12 cellular contexts compared by ENCODE assay signal in genomic region chr1:198534540-198535413, GRCh38. TPM values are rescaled to one million over a fixed set of nuclear protein-coding genes. Genes with fewer than 3 reads are reported as not detected.
DNase-seq lines count a peak whose midpoint lies in the region; ATAC-seq and TF ChIP-seq lines count a peak whose summit lies in the region.
"Had no signal": no experiment of that assay in that cellular context is flagged by ENCODE, and none has a peak within 500 bp of the region (broad histone marks: within the 10 kb centered on the region; RNA-seq: fewer than 3 reads in every experiment).

No MANE protein-coding gene starts in this region.

- peaks cover 38% of the 10 kb centered on the region for H3K4me1 Mint-ChIP-seq in T-helper 1 cell treated with Interleukin-12 subunit alpha and Interleukin-12 subunit beta and Interleukin-4 antibody, amounts not matched to agents 30 μg/mL and 1 μg/mL, for 36 hours (ENCODE audit: low read depth)
- H3K4me1 Mint-ChIP-seq in activated T-helper 2 cell treated with anti-CD3 and anti-CD28 coated beads, Interferon-gamma antibody, Interleukin-2, Interleukin-4, amounts not matched to agents 10 μg/mL and 5 μg/mL and 100 μg/mL, durations not matched to agents 14 hours and 24 hours and 36 hours (ENCODE audit: low read depth): peaks cover 41% of the 10 kb centered on the region
- peaks cover 39% of the 10 kb centered on the region for H3K4me1 Mint-ChIP-seq in osteocyte (ENCODE audit: unreplicated experiment)

- peak overlapping the region; percentile 56 for H3K4me3 Mint-ChIP-seq in T-helper 1 cell treated with Interleukin-12 subunit alpha and Interleukin-12 subunit beta and Interleukin-4 antibody, amounts not matched to agents 30 μg/mL and 1 μg/mL, for 36 hours
- H3K4me3 Mint-ChIP-seq in activated T-helper 2 cell treated with anti-CD3 and anti-CD28 coated beads, Interferon-gamma antibody, Interleukin-2, Interleukin-4, amounts not matched to agents 10 μg/mL and 5 μg/mL and 100 μg/mL, durations not matched to agents 14 hours and 24 hours and 36 hours (ENCODE audit: low read depth): no peak overlapping the region
- no peak overlapping the region for H3K4me3 Mint-ChIP-seq in osteocyte (ENCODE audit: unreplicated experiment)

- TF ChIP-seq POLR2A in lower leg skin (IDR thresholded peaks at IDR 0.05): no peak

- H3K27me3 Mint-ChIP-seq in T-helper 1 cell treated with Interleukin-12 subunit alpha and Interleukin-12 subunit beta and Interleukin-4 antibody, amounts not matched to agents 30 μg/mL and 1 μg/mL, for 36 hours (ENCODE audit: low read depth): no peaks in the 10 kb centered on the region
- H3K27me3 Mint-ChIP-seq in activated T-helper 2 cell treated with anti-CD3 and anti-CD28 coated beads, Interferon-gamma antibody, Interleukin-2, Interleukin-4, amounts not matched to agents 10 μg/mL and 5 μg/mL and 100 μg/mL, durations not matched to agents 14 hours and 24 hours and 36 hours (ENCODE audit: low read depth): no peaks in the 10 kb centered on the region
- no peaks in the 10 kb centered on the region for H3K27me3 Mint-ChIP-seq in osteocyte (ENCODE audit: unreplicated experiment)

- DNase-seq in T-helper 1 cell: no peak
- DNase-seq in NCI-H2081 (lab: John Stamatoyannopoulos, UW): peak; percentile 87 to 98
- DNase-seq in activated T-helper 2 cell treated with anti-CD3 and anti-CD28 coated beads, Interferon-gamma antibody, Interleukin-2, Interleukin-4, amounts not matched to agents 10 μg/mL and 5 μg/mL and 100 μg/mL, durations not matched to agents 14 hours and 24 hours and 36 hours (ENCODE audit: low spot score): no peak
- no peak for DNase-seq in osteocyte (ENCODE audit: extremely low spot score, unreplicated experiment)
- no peak for DNase-seq in HuH-7 (ENCODE audit: low spot score)
- no peak for DNase-seq in lower leg skin (ENCODE audit: low spot score in 2 of 2)
- DNase-seq: ACHN; central memory CD4-positive, alpha-beta T cell; NCI-H446; stimulated activated CD4-positive, alpha-beta T cell treated with anti-CD3 and anti-CD28 coated beads, Interleukin-15, amount 100 ng/mL, for 24 hours had no signal

- peak overlapping the region; percentile 57 for H3K27ac Mint-ChIP-seq in T-helper 1 cell treated with Interleukin-12 subunit alpha and Interleukin-12 subunit beta and Interleukin-4 antibody, amounts not matched to agents 30 μg/mL and 1 μg/mL, for 36 hours
- H3K27ac Mint-ChIP-seq in activated T-helper 2 cell treated with anti-CD3 and anti-CD28 coated beads, Interferon-gamma antibody, Interleukin-2, Interleukin-4, amounts not matched to agents 10 μg/mL and 5 μg/mL and 100 μg/mL, durations not matched to agents 14 hours and 24 hours and 36 hours: peak overlapping the region; percentile 40
- peak overlapping the region; percentile 33 for H3K27ac Mint-ChIP-seq in osteocyte (ENCODE audit: unreplicated experiment)

- no peak for TF ChIP-seq CTCF in osteocyte (IDR thresholded peaks at IDR 0.05)
- no peak for TF ChIP-seq CTCF in lower leg skin (IDR thresholded peaks at IDR 0.05)

- peaks cover 7% of the 10 kb centered on the region for H3K36me3 Mint-ChIP-seq in T-helper 1 cell treated with Interleukin-12 subunit alpha and Interleukin-12 subunit beta and Interleukin-4 antibody, amounts not matched to agents 30 μg/mL and 1 μg/mL, for 36 hours (ENCODE audit: low read depth)
- peaks cover 4% of the 10 kb centered on the region for H3K36me3 Mint-ChIP-seq in activated T-helper 2 cell treated with anti-CD3 and anti-CD28 coated beads, Interferon-gamma antibody, Interleukin-2, Interleukin-4, amounts not matched to agents 10 μg/mL and 5 μg/mL and 100 μg/mL, durations not matched to agents 14 hours and 24 hours and 36 hours (ENCODE audit: low read depth)
- no peaks in the 10 kb centered on the region for H3K36me3 Mint-ChIP-seq in osteocyte (ENCODE audit: unreplicated experiment)

- H3K4me3 ChIP-seq in lower leg skin (ENCODE audit: low read depth, poor library complexity, severe bottlenecking): no peak overlapping the region

- H3K9me3 Mint-ChIP-seq in T-helper 1 cell treated with Interleukin-12 subunit alpha and Interleukin-12 subunit beta and Interleukin-4 antibody, amounts not matched to agents 30 μg/mL and 1 μg/mL, for 36 hours: peaks cover 9% of the 10 kb centered on the region
- H3K9me3 Mint-ChIP-seq in activated T-helper 2 cell treated with anti-CD3 and anti-CD28 coated beads, Interferon-gamma antibody, Interleukin-2, Interleukin-4, amounts not matched to agents 10 μg/mL and 5 μg/mL and 100 μg/mL, durations not matched to agents 14 hours and 24 hours and 36 hours: peaks cover 14% of the 10 kb centered on the region
- H3K9me3 Mint-ChIP-seq in osteocyte (ENCODE audit: unreplicated experiment): no peaks in the 10 kb centered on the region

- WGBS in lower leg skin, 2 donors: 63 to 67% methylated on average over 2 of the region's 2 CpGs

- no peak for ATAC-seq in HG02642 (IDR thresholded peaks at IDR 0.05; ENCODE audit: poor library complexity, unreplicated experiment)

- intact Hi-C loops in activated T-helper 2 cell treated with anti-CD3 and anti-CD28 coated beads, Interferon-gamma antibody, Interleukin-2, Interleukin-4, amounts not matched to agents 10 μg/mL and 5 μg/mL and 100 μg/mL, durations not matched to agents 14 hours and 24 hours and 36 hours (cut with micrococcal nuclease): loop anchor here (1.0 kb wide), 1 partner anchor 8 kb away; no protein-coding TSS in a partner anchor
- intact Hi-C loops in lower leg skin (cut with DNase I; ENCODE audit: low total_unique reads): no loop called here

RNA-seq across cellular contexts. Expression of gene ATP6V1G3, which starts 5.7 kb away (rescaled TPM):
- total RNA-seq in activated T-helper 2 cell treated with anti-CD3 and anti-CD28 coated beads, Interferon-gamma antibody, Interleukin-2, Interleukin-4, amounts not matched to agents 10 μg/mL and 5 μg/mL and 100 μg/mL, durations not matched to agents 14 hours and 24 hours and 36 hours: not detected in 2 replicates
- total RNA-seq in osteocyte: not detected in 2 replicates
- total RNA-seq in lower leg skin: not detected

Comparison
In these comparisons a context has a peak if more than half of its experiments do, and no peak if none do; other contexts are left out.
1. DNase-seq: peak in NCI-H2081 (2 of 2); none in T-helper 1 cell (0 of 5), activated T-helper 2 cell treated with anti-CD3 and anti-CD28 coated beads, Interferon-gamma antibody, Interleukin-2, Interleukin-4, amounts not matched to agents 10 μg/mL and 5 μg/mL and 100 μg/mL, durations not matched to agents 14 hours and 24 hours and 36 hours (single experiment), osteocyte (single experiment), HuH-7 (single experiment) and lower leg skin (0 of 2).
2. Peak in every context shown above with its lines, with median percentiles within 50 percentile points of each other: H3K27ac Mint-ChIP-seq.